ENCODE assay signal across 8 cellular contexts in genomic region chr5:69217154-69217731, GRCh38. TPM values are rescaled to one million over a fixed set of nuclear protein-coding genes. Genes with fewer than 3 reads are reported as not detected.
DNase-seq lines count a peak whose midpoint lies in the region; ATAC-seq and TF ChIP-seq lines count a peak whose summit lies in the region.

No MANE protein-coding gene starts in this region.

- no peak overlapping the region for H3K23ac ChIP-seq in H9 (ENCODE audit: insufficient read length, low read depth, low read length)

- H3K27ac ChIP-seq in H9 (ENCODE audit: insufficient read length, low read depth, low read length) = peak overlapping the region; percentile 59

- H3K27ac Mint-ChIP-seq in H9 (peak overlapping the region in 1 of 3 experiments; percentile 100; a peak in 4 of 7 replicates), progenitor cell of endocrine pancreas (peak overlapping the region; percentile 97)
- H3K27ac Mint-ChIP-seq in activated CD4-positive, alpha-beta T cell treated with anti-CD3 and anti-CD28 coated beads, Interleukin-2, amount 10 ng/mL, durations not matched to agents 24 days and 14 days = peak overlapping the region; percentile 98

- H3K56ac ChIP-seq in H9 (ENCODE audit: insufficient read length, low read depth, low read length) = no peak overlapping the region

- H2BK120ac ChIP-seq in H9 (ENCODE audit: low read depth, low read length, poor library complexity, severe bottlenecking) = no peak overlapping the region

- DNase-seq in AG10803 (ENCODE audit: low read depth) (no peak), H9 (no peak), epithelial cell of proximal tubule (ENCODE audit: low read depth) (no peak), progenitor cell of endocrine pancreas (ENCODE audit: low spot score, unreplicated experiment) (no peak), SHP77 treated with DMSO at 0.1 percent for 48 hours (lab: John Stamatoyannopoulos, UW) (no peak), cortex of kidney (lab: John Stamatoyannopoulos, UW) (no peak)
- no peak for DNase-seq in activated CD4-positive, alpha-beta T cell treated with anti-CD3 and anti-CD28 coated beads, Interleukin-2, amount 10 ng/mL, durations not matched to agents 24 days and 14 days

- H3K23me2 ChIP-seq in H9 (ENCODE audit: insufficient read length, low read depth, low read length, poor library complexity, severe bottlenecking) = no peaks in the 10 kb centered on the region

- no peak overlapping the region for H2AFZ ChIP-seq in H9 (ENCODE audit: low read length)

- no peaks in the 10 kb centered on the region for H3K4me1 ChIP-seq in H9 (ENCODE audit: insufficient read depth, low read length)

- no peaks in the 10 kb centered on the region for H3K9me3 ChIP-seq in H9 (ENCODE audit: control insufficient read depth, low read depth, low read length)

- TF ChIP-seq CTCF in AG10803 (conservative IDR thresholded peaks at IDR 0.05; ENCODE audit: low read length) (no peak), H9 (conservative IDR thresholded peaks at IDR 0.05) (no peak), epithelial cell of proximal tubule (conservative IDR thresholded peaks at IDR 0.05; ENCODE audit: low read depth, low read length) (no peak), progenitor cell of endocrine pancreas (IDR thresholded peaks at IDR 0.05; ENCODE audit: unreplicated experiment) (no peak)

- intact Hi-C loops in activated CD4-positive, alpha-beta T cell treated with anti-CD3 and anti-CD28 coated beads, Interleukin-2, amount 10 ng/mL, durations not matched to agents 24 days and 14 days (cut with micrococcal nuclease) = loop anchor here (1.0 kb wide), 3 partner anchors 28 to 124 kb away; partner anchors contain the start of genes CCNB1 and CENPH

- H3K4ac ChIP-seq in H9 (ENCODE audit: low read depth, low read length) = no peak overlapping the region

- no peak overlapping the region for H4K8ac ChIP-seq in H9 (replicated peaks; ENCODE audit: insufficient read length, low read depth, low read length)

- H3K36me3 Mint-ChIP-seq in H9 (ENCODE audit: insufficient read depth in 1 of 3, low read depth in 3 of 3) (peaks cover 15 to 31% (median 25%) of the 10 kb centered on the region in 3 experiments), progenitor cell of endocrine pancreas (ENCODE audit: insufficient read depth) (peaks cover 18% of the 10 kb centered on the region)
- peaks cover 15% of the 10 kb centered on the region for H3K36me3 Mint-ChIP-seq in activated CD4-positive, alpha-beta T cell treated with anti-CD3 and anti-CD28 coated beads, Interleukin-2, amount 10 ng/mL, durations not matched to agents 24 days and 14 days (ENCODE audit: low read depth)

- H3T11ph ChIP-seq in H9 (ENCODE audit: low read length) = no peak overlapping the region

- no peak overlapping the region for H2BK12ac ChIP-seq in H9 (ENCODE audit: insufficient read length, low read depth, low read length)

- no peak overlapping the region for H2BK20ac ChIP-seq in H9 (ENCODE audit: low read depth, low read length, poor library complexity, severe bottlenecking)

- H3K4me1 Mint-ChIP-seq in H9 (peaks cover 3 to 12% of the 10 kb centered on the region in 2 experiments), progenitor cell of endocrine pancreas (ENCODE audit: low read depth) (peaks cover 13% of the 10 kb centered on the region)
- H3K4me1 Mint-ChIP-seq in activated CD4-positive, alpha-beta T cell treated with anti-CD3 and anti-CD28 coated beads, Interleukin-2, amount 10 ng/mL, durations not matched to agents 24 days and 14 days = peaks cover 17% of the 10 kb centered on the region

- no peaks in the 10 kb centered on the region for H3K27me3 Mint-ChIP-seq in H9 (ENCODE audit: low read depth)
- no peaks in the 10 kb centered on the region for H3K27me3 Mint-ChIP-seq in activated CD4-positive, alpha-beta T cell treated with anti-CD3 and anti-CD28 coated beads, Interleukin-2, amount 10 ng/mL, durations not matched to agents 24 days and 14 days
- H3K27me3 Mint-ChIP-seq in progenitor cell of endocrine pancreas = no peaks in the 10 kb centered on the region

- peak overlapping the region; percentile 90; the same call in 1 of the 2 replicates for H3K14ac ChIP-seq in H9 (ENCODE audit: insufficient read depth, low read length)

- peak overlapping the region; percentile 97 to 99 for H3K4me3 Mint-ChIP-seq in H9
- peak overlapping the region; percentile 96 for H3K4me3 Mint-ChIP-seq in activated CD4-positive, alpha-beta T cell treated with anti-CD3 and anti-CD28 coated beads, Interleukin-2, amount 10 ng/mL, durations not matched to agents 24 days and 14 days
- peak overlapping the region; percentile 97 for H3K4me3 Mint-ChIP-seq in progenitor cell of endocrine pancreas (ENCODE audit: low read depth)

- no peaks in the 10 kb centered on the region for H4K20me1 ChIP-seq in H9 (ENCODE audit: control insufficient read depth, insufficient read depth, insufficient read length)

- no peak overlapping the region; the same call in 1 of the 2 replicates for H2BK15ac ChIP-seq in H9 (ENCODE audit: low read depth, low read length)

- peak overlapping the region; percentile 52 for H3K4me2 ChIP-seq in H9 (ENCODE audit: insufficient read depth, insufficient read length, low read length)

- no peaks in the 10 kb centered on the region for H3K79me1 ChIP-seq in H9 (ENCODE audit: insufficient read depth, low read depth, low read length, poor library complexity, severe bottlenecking)

- no CpG with 5 or more reads among the region's 15 CpGs for WGBS in H9 (ENCODE audit: extremely low coverage, insufficient read length, low lambda C conversion rate)

- H3K9me3 Mint-ChIP-seq in H9 (peaks cover 4 to 8% of the 10 kb centered on the region in 2 experiments), progenitor cell of endocrine pancreas (ENCODE audit: low read depth) (no peaks in the 10 kb centered on the region)
- H3K9me3 Mint-ChIP-seq in activated CD4-positive, alpha-beta T cell treated with anti-CD3 and anti-CD28 coated beads, Interleukin-2, amount 10 ng/mL, durations not matched to agents 24 days and 14 days = no peaks in the 10 kb centered on the region

- H3K79me2 ChIP-seq in H9 (ENCODE audit: insufficient read depth, low read length) = no peaks in the 10 kb centered on the region

- H3K9ac ChIP-seq in H9 (ENCODE audit: extremely low read depth, insufficient read length, low read length) = no peak overlapping the region

- H4K91ac ChIP-seq in H9 (ENCODE audit: insufficient read length, low read depth, low read length) = no peak overlapping the region

- peak overlapping the region; percentile 99 for H3K4me3 ChIP-seq in AG10803 (ENCODE audit: low read length)
- H3K4me3 ChIP-seq in epithelial cell of proximal tubule (ENCODE audit: low read depth, low read length) = peak overlapping the region; percentile 99

- no peak overlapping the region for H2AK5ac ChIP-seq in H9 (ENCODE audit: insufficient read length, low read length)

- no peak overlapping the region for H2BK5ac ChIP-seq in H9 (ENCODE audit: insufficient read length, low read length)

- no peak overlapping the region for H4K5ac ChIP-seq in H9 (ENCODE audit: insufficient read length, low read depth, low read length)

- no peak for ATAC-seq in GM18498 (IDR thresholded peaks at IDR 0.05; ENCODE audit: unreplicated experiment)

- no peak overlapping the region for H3K18ac ChIP-seq in H9 (ENCODE audit: insufficient read length, low read depth, low read length)

- H3K27me3 ChIP-seq in H9 (ENCODE audit: insufficient read depth, low read length) = no peaks in the 10 kb centered on the region

RNA-seq across cellular contexts. Expression of gene CDK7, which starts 17.4 kb away (rescaled TPM):
- 45.9 and 53.4 TPM in 2 replicates for total RNA-seq in H9 (2021)
- total RNA-seq in activated CD4-positive, alpha-beta T cell treated with anti-CD3 and anti-CD28 coated beads, Interleukin-2, amount 10 ng/mL, durations not matched to agents 24 days and 14 days = 45.6 and 54.2 TPM in 2 replicates
- total RNA-seq in epithelial cell of proximal tubule = 48.2 and 49.6 TPM in 2 replicates
- 30.8 TPM in 2 replicates for total RNA-seq in progenitor cell of endocrine pancreas

RNA-seq across cellular contexts. Expression of gene CENPH, which starts 27.9 kb away (rescaled TPM):
- total RNA-seq in H9 (2021) = 79.4 and 82.8 TPM in 2 replicates
- total RNA-seq in activated CD4-positive, alpha-beta T cell treated with anti-CD3 and anti-CD28 coated beads, Interleukin-2, amount 10 ng/mL, durations not matched to agents 24 days and 14 days = 40.7 and 42.4 TPM in 2 replicates
- 41.7 and 44.3 TPM in 2 replicates for total RNA-seq in epithelial cell of proximal tubule
- total RNA-seq in progenitor cell of endocrine pancreas = 22.2 and 23.8 TPM in 2 replicates

RNA-seq across cellular contexts. Expression of gene CCNB1, which starts 50.3 kb away (rescaled TPM):
- 305 and 310 TPM in 2 replicates for total RNA-seq in H9 (2021)
- 117 and 122 TPM in 2 replicates for total RNA-seq in activated CD4-positive, alpha-beta T cell treated with anti-CD3 and anti-CD28 coated beads, Interleukin-2, amount 10 ng/mL, durations not matched to agents 24 days and 14 days
- 243 and 380 TPM in 2 replicates for total RNA-seq in epithelial cell of proximal tubule
- 104 and 105 TPM in 2 replicates for total RNA-seq in progenitor cell of endocrine pancreas
